ENCODE assay signal across 1 cellular context in the genomic region with DNA sequence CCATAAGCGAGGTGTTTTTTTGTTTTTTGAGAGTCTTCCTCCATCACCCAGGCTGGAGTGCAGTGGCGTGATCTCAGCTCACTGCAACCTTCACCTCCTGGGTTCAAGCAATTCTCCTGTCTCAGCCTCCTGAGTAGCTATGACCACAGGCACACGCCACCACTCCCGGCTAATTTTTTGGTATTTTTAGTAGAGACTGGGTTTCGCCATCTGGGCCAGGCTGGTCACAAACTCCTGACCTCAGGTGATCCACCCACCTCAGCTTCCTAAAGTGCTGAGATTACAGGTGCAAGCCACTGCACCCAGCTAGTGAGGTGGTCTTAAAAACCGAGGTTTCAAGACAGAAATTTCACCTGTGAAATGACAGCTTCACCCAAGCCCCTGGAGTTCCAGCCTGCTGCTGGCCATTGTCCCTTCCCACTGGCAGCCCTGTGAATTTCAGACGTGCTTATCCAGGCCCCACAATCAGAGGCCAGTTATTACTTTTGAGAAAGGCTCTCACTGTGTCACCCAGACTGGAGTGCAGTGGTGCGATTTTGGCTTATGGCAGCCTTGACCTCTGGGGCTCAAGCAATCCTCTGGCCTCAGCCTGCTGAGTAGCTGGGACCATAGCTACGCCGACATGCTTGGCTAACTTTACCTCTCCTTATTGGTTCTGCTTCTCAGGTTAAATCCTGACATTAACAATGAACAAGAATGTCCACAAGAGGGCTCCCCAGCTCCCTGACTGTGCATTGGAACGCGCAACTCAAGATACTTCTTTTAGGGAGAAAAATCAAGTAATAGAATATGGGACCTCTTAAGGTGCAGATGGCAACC.
TF ChIP-seq lines count a peak whose summit lies in the region.

No MANE protein-coding gene starts in this region.

TF ChIP-seq in K562, 482 proteins besides CTCF, POLR2A, EP300 and RAD21 (continued from another document and continues in another):
- TF ChIP-seq ZFX (CRISPR knock-in tag; IDR thresholded peaks at IDR 0.05) (no peak), NBN (IDR thresholded peaks at IDR 0.05; ENCODE audit: low read depth) (no peak), ZNF583 (CRISPR knock-in tag; IDR thresholded peaks at IDR 0.05) (no peak), HDAC8 (tag; IDR thresholded peaks at IDR 0.05) (0 out of 2 replicates have a peak, but pooled peaks have one; percentile 35), RNF2 (IDR thresholded peaks at IDR 0.05) (no peak), ZFP1 (CRISPR knock-in tag; IDR thresholded peaks at IDR 0.05) (no peak), ZKSCAN8 (CRISPR knock-in tag; IDR thresholded peaks at IDR 0.05) (no peak), RBM14 (IDR thresholded peaks at IDR 0.05; ENCODE audit: borderline replicate concordance, insufficient read depth, low read depth, low read length) (no peak), ZNF766 (CRISPR knock-in tag; conservative IDR thresholded peaks at IDR 0.05) (no peak), E2F1 (CRISPR knock-in tag; IDR thresholded peaks at IDR 0.05) (peak; percentile 65; the same call in 1 of the 2 replicates), JUND (IDR thresholded peaks at IDR 0.05; ENCODE audit: borderline replicate concordance, low read depth, low read length) (peak; percentile 51; the same call in 1 of the 2 replicates), JUND (tag; IDR thresholded peaks at IDR 0.05; ENCODE audit: borderline replicate concordance, low read depth, low read length) (no peak; the same call in 2 of the 3 replicates), FUS (optimal IDR thresholded peaks at IDR 0.05; ENCODE audit: low read depth, low read length) (no peak), POLR2AphosphoS2 (IDR thresholded peaks at IDR 0.05; ENCODE audit: low read length) (peak; percentile 95; the same call in 1 of the 2 replicates), ZNF239 (CRISPR knock-in tag; IDR thresholded peaks at IDR 0.05) (no peak), DACH1 (IDR thresholded peaks at IDR 0.05; ENCODE audit: partially characterized antibody) (no peak), ZNF77 (CRISPR knock-in tag; IDR thresholded peaks at IDR 0.05) (no peak), PHTF2 (CRISPR knock-in tag; IDR thresholded peaks at IDR 0.05) (no peak), ZNF699 (CRISPR knock-in tag; IDR thresholded peaks at IDR 0.05; ENCODE audit: insufficient replicate concordance) (no peak), ZNF121 (CRISPR knock-in tag; conservative IDR thresholded peaks at IDR 0.05) (no peak), NEUROD1 (IDR thresholded peaks at IDR 0.05; ENCODE audit: borderline replicate concordance, low read depth, low read length, partially characterized antibody) (no peak), ZNF324 (CRISPR knock-in tag; IDR thresholded peaks at IDR 0.05) (no peak), FOXK1 (CRISPR knock-in tag; IDR thresholded peaks at IDR 0.05; ENCODE audit: borderline replicate concordance) (no peak), ZNF263 (CRISPR knock-in tag; IDR thresholded peaks at IDR 0.05; ENCODE audit: borderline replicate concordance) (no peak), HNRNPUL1 (IDR thresholded peaks at IDR 0.05; ENCODE audit: low read length) (no peak), ZBED1 (IDR thresholded peaks at IDR 0.05) (no peak), C11orf30 (IDR thresholded peaks at IDR 0.05; ENCODE audit: low read depth) (no peak), DEAF1 (CRISPR knock-in tag; IDR thresholded peaks at IDR 0.05) (peak; percentile 53; the same call in 1 of the 2 replicates), NFE2 (IDR thresholded peaks at IDR 0.05; ENCODE audit: low read depth) (no peak), ZNF436 (CRISPR knock-in tag; IDR thresholded peaks at IDR 0.05) (0 out of 2 replicates have a peak, but pooled peaks have one; percentile 41), AFF1 (IDR thresholded peaks at IDR 0.05; ENCODE audit: low read depth in 1 of 2, partially characterized antibody in 2 of 2) (peak in 1 of 2 experiments; percentile 23), KDM1A (IDR thresholded peaks at IDR 0.05) (no peak), ATF4 (CRISPR knock-in tag; IDR thresholded peaks at IDR 0.05) (peak; percentile 19; the same call in 1 of the 2 replicates), JUN (IDR thresholded peaks at IDR 0.05; ENCODE audit: borderline replicate concordance, low read depth, low read length) (no peak), JUN (CRISPR knock-in tag; IDR thresholded peaks at IDR 0.05; ENCODE audit: borderline replicate concordance) (no peak), HSF4 (CRISPR knock-in tag; IDR thresholded peaks at IDR 0.05; ENCODE audit: borderline replicate concordance) (no peak), RBFOX2 (IDR thresholded peaks at IDR 0.05; ENCODE audit: low read depth, low read length) (peak; percentile 50), ARID1B (IDR thresholded peaks at IDR 0.05) (no peak), YY1 (IDR thresholded peaks at IDR 0.05; ENCODE audit: borderline replicate concordance in 1 of 3, control insufficient read depth in 1 of 3, extremely low read depth in 1 of 3, insufficient read depth in 3 of 3, insufficient read length in 1 of 3, insufficient replicate concordance in 2 of 3, low read depth in 1 of 3, low read length in 2 of 3) (peak in 1 of 3 experiments; percentile 33), HDGF (IDR thresholded peaks at IDR 0.05) (no peak), MAZ (CRISPR knock-in tag; conservative IDR thresholded peaks at IDR 0.05 in 1 of 2, IDR thresholded peaks at IDR 0.05 in 1 of 2) (no peak), TAF9B (IDR thresholded peaks at IDR 0.05; ENCODE audit: partially characterized antibody) (no peak), STAT5A (IDR thresholded peaks at IDR 0.05; ENCODE audit: borderline replicate concordance, low read length) (no peak), NR0B1 (IDR thresholded peaks at IDR 0.05; ENCODE audit: partially characterized antibody) (no peak), TAL1 (IDR thresholded peaks at IDR 0.05) (no peak), SMAD4 (CRISPR knock-in tag; conservative IDR thresholded peaks at IDR 0.05) (no peak)
- TF ChIP-seq, protein P1, sequence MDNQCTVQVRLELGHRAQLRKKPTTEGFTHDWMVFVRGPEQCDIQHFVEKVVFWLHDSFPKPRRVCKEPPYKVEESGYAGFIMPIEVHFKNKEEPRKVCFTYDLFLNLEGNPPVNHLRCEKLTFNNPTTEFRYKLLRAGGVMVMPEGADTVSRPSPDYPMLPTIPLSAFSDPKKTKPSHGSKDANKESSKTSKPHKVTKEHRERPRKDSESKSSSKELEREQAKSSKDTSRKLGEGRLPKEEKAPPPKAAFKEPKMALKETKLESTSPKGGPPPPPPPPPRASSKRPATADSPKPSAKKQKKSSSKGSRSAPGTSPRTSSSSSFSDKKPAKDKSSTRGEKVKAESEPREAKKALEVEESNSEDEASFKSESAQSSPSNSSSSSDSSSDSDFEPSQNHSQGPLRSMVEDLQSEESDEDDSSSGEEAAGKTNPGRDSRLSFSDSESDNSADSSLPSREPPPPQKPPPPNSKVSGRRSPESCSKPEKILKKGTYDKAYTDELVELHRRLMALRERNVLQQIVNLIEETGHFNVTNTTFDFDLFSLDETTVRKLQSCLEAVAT (IDR thresholded peaks at IDR 0.05) = no peak
- TF ChIP-seq, protein P2, sequence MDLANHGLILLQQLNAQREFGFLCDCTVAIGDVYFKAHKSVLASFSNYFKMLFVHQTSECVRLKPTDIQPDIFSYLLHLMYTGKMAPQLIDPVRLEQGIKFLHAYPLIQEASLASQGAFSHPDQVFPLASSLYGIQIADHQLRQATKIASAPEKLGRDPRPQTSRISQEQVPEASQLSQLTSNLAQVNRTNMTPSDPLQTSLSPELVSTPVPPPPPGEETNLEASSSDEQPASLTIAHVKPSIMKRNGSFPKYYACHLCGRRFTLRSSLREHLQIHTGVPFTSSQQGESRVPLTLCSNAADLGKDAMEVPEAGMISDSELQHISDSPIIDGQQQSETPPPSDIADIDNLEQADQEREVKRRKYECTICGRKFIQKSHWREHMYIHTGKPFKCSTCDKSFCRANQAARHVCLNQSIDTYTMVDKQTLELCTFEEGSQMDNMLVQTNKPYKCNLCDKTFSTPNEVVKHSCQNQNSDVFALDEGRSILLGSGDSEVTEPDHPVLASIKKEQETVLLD (IDR thresholded peaks at IDR 0.05) = no peak
- TF ChIP-seq, protein P3, sequence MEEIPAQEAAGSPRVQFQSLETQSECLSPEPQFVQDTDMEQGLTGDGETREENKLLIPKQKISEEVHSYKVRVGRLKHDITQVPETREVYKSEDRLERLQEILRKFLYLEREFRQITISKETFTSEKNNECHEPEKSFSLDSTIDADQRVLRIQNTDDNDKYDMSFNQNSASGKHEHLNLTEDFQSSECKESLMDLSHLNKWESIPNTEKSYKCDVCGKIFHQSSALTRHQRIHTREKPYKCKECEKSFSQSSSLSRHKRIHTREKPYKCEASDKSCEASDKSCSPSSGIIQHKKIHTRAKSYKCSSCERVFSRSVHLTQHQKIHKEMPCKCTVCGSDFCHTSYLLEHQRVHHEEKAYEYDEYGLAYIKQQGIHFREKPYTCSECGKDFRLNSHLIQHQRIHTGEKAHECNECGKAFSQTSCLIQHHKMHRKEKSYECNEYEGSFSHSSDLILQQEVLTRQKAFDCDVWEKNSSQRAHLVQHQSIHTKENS (CRISPR knock-in tag; IDR thresholded peaks at IDR 0.05) = no peak
- TF ChIP-seq, protein P4, sequence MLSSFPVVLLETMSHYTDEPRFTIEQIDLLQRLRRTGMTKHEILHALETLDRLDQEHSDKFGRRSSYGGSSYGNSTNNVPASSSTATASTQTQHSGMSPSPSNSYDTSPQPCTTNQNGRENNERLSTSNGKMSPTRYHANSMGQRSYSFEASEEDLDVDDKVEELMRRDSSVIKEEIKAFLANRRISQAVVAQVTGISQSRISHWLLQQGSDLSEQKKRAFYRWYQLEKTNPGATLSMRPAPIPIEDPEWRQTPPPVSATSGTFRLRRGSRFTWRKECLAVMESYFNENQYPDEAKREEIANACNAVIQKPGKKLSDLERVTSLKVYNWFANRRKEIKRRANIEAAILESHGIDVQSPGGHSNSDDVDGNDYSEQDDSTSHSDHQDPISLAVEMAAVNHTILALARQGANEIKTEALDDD (IDR thresholded peaks at IDR 0.05) = 0 out of 2 replicates have a peak, but pooled peaks have one; percentile 53
